ENCODE assay signal across 32 cellular contexts in genomic region chr14:27186048-27186447, GRCh38.
"Had no signal": no experiment of that assay in that cellular context is flagged by ENCODE, and none has a peak within 500 bp of the region (broad histone marks: within the 10 kb centered on the region; RNA-seq: fewer than 3 reads in every experiment).

No MANE protein-coding gene starts in this region.

- H3K27me3 ChIP-seq: ascending aorta, cardiac muscle cell had no signal

- H3K4me3 ChIP-seq: ascending aorta, cardiac muscle cell had no signal

- DNase-seq: activated CD4-positive, alpha-beta memory T cell treated with anti-CD3 and anti-CD28 coated beads, Interleukin-2, amount 10 ng/mL, durations not matched to agents 7 days and 5 days; activated CD4-positive, alpha-beta T cell treated with anti-CD3 and anti-CD28 coated beads for 1 hour; activated CD4-positive, alpha-beta T cell treated with anti-CD3 and anti-CD28 coated beads for 36 hours; activated CD4-positive, alpha-beta T cell treated with anti-CD3 and anti-CD28 coated beads for 48 hours; activated CD4-positive, alpha-beta T cell treated with anti-CD3 and anti-CD28 coated beads, Interleukin-2, amount 10 ng/mL, durations not matched to agents 7 days and 5 days; activated CD4-positive, alpha-beta T cell treated with anti-CD3 and anti-CD28 coated beads, Interleukin-2, amount 50 U/mL, for 48 hours; activated CD4-positive, CD25-positive, alpha-beta regulatory T cell; activated CD8-positive, alpha-beta memory T cell treated with anti-CD3 and anti-CD28 coated beads for 24 hours; activated CD8-positive, alpha-beta memory T cell treated with anti-CD3 and anti-CD28 coated beads, Interleukin-2, amount 10 ng/mL, durations not matched to agents 7 days and 5 days; activated CD8-positive, alpha-beta memory T cell treated with anti-CD3 and anti-CD28 coated beads, Interleukin-2, amount 50 U/mL, for 48 hours; activated CD8-positive, alpha-beta T cell treated with anti-CD3 and anti-CD28 coated beads, Interleukin-2, amount 10 ng/mL, durations not matched to agents 7 days and 5 days; activated effector memory CD4-positive, alpha-beta T cell treated with Interleukin-2 at 50 U/mL for 16 hours; activated gamma-delta T cell; activated naive CD4-positive, alpha-beta T cell treated with anti-CD3 and anti-CD28 coated beads, Interleukin-2, amount 10 ng/mL, durations not matched to agents 7 days and 5 days; activated naive CD4-positive, alpha-beta T cell treated with Interleukin-2 at 50 U/mL for 16 hours; activated naive CD8-positive, alpha-beta T cell treated with anti-CD3 and anti-CD28 coated beads, Interleukin-2, amount 10 ng/mL, durations not matched to agents 7 days and 5 days; activated naive CD8-positive, alpha-beta T cell treated with anti-CD3 and anti-CD28 coated beads, Interleukin-2, amount 50 U/mL, for 24 hours; activated T-cell treated with anti-CD3 and anti-CD28 coated beads, Interleukin-2, amount 50 U/mL, for 24 hours; activated T-cell treated with anti-CD3 and anti-CD28 coated beads, Interleukin-2, amount 50 U/mL, for 48 hours; amygdala; anterior cingulate cortex; caudate nucleus; cerebellar nuclear complex; SW 1271; T-helper 1 cell; T-helper 2 cell; T-helper 9 cell had no signal

- H3K36me3 ChIP-seq: ascending aorta, cardiac muscle cell had no signal

- H3K27ac ChIP-seq: ascending aorta, cardiac muscle cell, VCaP had no signal

- H3K9me3 ChIP-seq: ascending aorta had no signal

- H3K4me1 ChIP-seq: ascending aorta had no signal

- FAIRE-seq: bronchial epithelial cell, TTC549 had no signal
